ENCODE assay signal across 8 cellular contexts in the genomic region with DNA sequence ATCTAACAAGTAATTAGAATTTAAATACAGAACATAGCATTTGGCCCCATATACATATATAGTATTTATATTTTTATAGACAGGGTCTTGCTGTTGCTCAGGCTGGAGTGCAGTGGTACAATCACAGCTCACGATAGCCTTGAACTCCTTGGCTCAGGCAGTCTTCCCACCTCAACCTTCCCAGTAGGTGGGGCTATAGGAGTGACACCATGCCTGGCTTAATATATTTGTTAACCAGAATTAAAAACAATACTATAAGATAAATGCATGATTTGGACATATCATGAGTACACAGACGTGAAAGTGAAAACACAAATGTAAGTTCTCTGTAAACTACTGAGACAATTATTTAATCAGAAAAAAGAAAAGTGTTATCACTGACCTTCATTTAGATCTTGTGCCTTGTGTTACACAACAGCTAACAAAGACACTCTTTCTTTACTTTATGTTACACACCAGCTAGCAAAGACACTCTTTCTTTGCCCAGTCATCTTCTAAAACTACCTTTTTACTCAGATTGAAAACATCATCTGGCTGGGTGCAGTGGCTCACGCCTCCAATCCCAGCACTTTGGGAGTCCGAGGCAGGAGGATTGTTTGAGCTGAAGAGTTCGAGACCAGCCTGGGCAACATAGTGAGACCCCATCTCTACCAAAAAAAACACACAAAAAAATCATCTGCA. TPM values are rescaled to one million over a fixed set of nuclear protein-coding genes. Genes with fewer than 3 reads are reported as not detected.
DNase-seq lines count a peak whose midpoint lies in the region; ATAC-seq and TF ChIP-seq lines count a peak whose summit lies in the region.

No MANE protein-coding gene starts in this region.

- H3K27ac ChIP-seq in heart left ventricle (peak overlapping the region in 1 of 12 donors; percentile 85), spleen (peak overlapping the region in 1 of 8 donors; percentile 24)

- TF ChIP-seq CTCF in heart left ventricle (IDR thresholded peaks at IDR 0.05) (peak in 9 of 12 donors; percentile 13 to 44 (median 27)), foreskin fibroblast (IDR thresholded peaks at IDR 0.05; ENCODE audit: low read depth, low read length) (peak; percentile 32), spleen (IDR thresholded peaks at IDR 0.05 in 8 of 11, conservative IDR thresholded peaks at IDR 0.05 in 3 of 11) (peak in 7 of 11 experiments; percentile 29 to 80 (median 60))

- H3K9me3 ChIP-seq in heart left ventricle (no peaks in the 10 kb centered on the region), spleen (no peaks in the 10 kb centered on the region)

- ATAC-seq in heart left ventricle (peak in 1 of 4 donors; percentile 37), Right ventricle myocardium inferior (no peak)

- H3K27me3 ChIP-seq in heart left ventricle, result no peaks in the 10 kb centered on the region
- H3K27me3 ChIP-seq in spleen (replicated peaks in 1 of 7), result no peaks in the 10 kb centered on the region

- H3K4me1 ChIP-seq in heart left ventricle, result no peaks in the 10 kb centered on the region
- H3K4me1 ChIP-seq in spleen, result peaks cover 0 to 15% (median 0%) of the 10 kb centered on the region in 6 donors

- no peak for DNase-seq in heart left ventricle
- no peak for DNase-seq in Right ventricle myocardium inferior (ENCODE audit: missing footprints)
- DNase-seq in RKO (ENCODE audit: low spot score), result peak; percentile 18
- DNase-seq in foreskin fibroblast, result peak in 1 of 2 donors; percentile 46
- DNase-seq in spleen, result peak; percentile 21
- DNase-seq in NCI-H510A treated with DMSO at 0.1 percent for 48 hours (lab: John Stamatoyannopoulos, UW), result no peak
- DNase-seq in midbrain (lab: John Stamatoyannopoulos, UW), result no peak
- DNase-seq in NCI-H2081 treated with DMSO at 0.1 percent for 48 hours (lab: John Stamatoyannopoulos, UW), result no peak

- TF ChIP-seq POLR2A in heart left ventricle (IDR thresholded peaks at IDR 0.05), result no peak
- no peak for TF ChIP-seq POLR2A in spleen (IDR thresholded peaks at IDR 0.05)

- 71 to 87% (median 83%) methylated on average over 5 of the region's 5 CpGs for WGBS in heart left ventricle, 4 donors
- WGBS in spleen, 5 donors, result 87 to 91% (median 90%) methylated on average over 5 of the region's 5 CpGs

- intact Hi-C loops in heart left ventricle (cut with DNase I) (loop anchor here in 2 of 10 donors (5.0 to 10.0 kb wide), 2 partner anchors 131 to 134 kb away; no protein-coding TSS in a partner anchor), Right ventricle myocardium inferior (cut with DNase I) (no loop called here), spleen (cut with DNase I; ENCODE audit: low total_unique reads) (no loop called here)

- H3K36me3 ChIP-seq in heart left ventricle (peaks cover 0 to 95% (median 78%) of the 10 kb centered on the region in 9 donors), spleen (peaks cover 0 to 96% (median 71%) of the 10 kb centered on the region in 6 donors)

- H3K4me3 ChIP-seq in heart left ventricle (no peak overlapping the region), foreskin fibroblast (ENCODE audit: low read depth in 1 of 2, low read length in 2 of 2) (no peak overlapping the region), spleen (no peak overlapping the region)

RNA-seq across cellular contexts. Expression of a gene that starts 22.6 kb away (rescaled TPM):
- total RNA-seq in heart left ventricle (10 to 100 TPM; 35.4 to 48.4 (median 43.5) TPM), Right ventricle myocardium inferior (52.1 TPM), spleen (100 to 1,000 TPM in 1 of 7 donors, 10 to 100 TPM in 6; 63.9 to 113 (median 77.9) TPM)
- polyA plus RNA-seq in heart left ventricle (10 to 100 TPM; 72.4 to 78.5 TPM), spleen (100 to 1,000 TPM in 2 of 3 donors, 10 to 100 TPM in 1; 69.5 to 109 (median 105) TPM)

RNA-seq across cellular contexts. Expression of a gene that starts 30.2 kb away (rescaled TPM):
- total RNA-seq in heart left ventricle, result 1 to 10 TPM; 5.6 to 9.1 (median 6.6) TPM
- polyA plus RNA-seq in heart left ventricle, result 10 to 100 TPM in 1 of 2 donors, 1 to 10 TPM in 1; 4.8 to 18.0 TPM
- 7.8 TPM for total RNA-seq in Right ventricle myocardium inferior
- 10 to 100 TPM; 15.1 to 32.4 (median 22.9) TPM for total RNA-seq in spleen
- 10 to 100 TPM; 10.5 to 16.0 (median 12.0) TPM for polyA plus RNA-seq in spleen

Comparison
In these comparisons a context has a peak if more than half of its experiments do, and no peak if none do; other contexts are left out.
1. DNase-seq: peak in RKO (single experiment) and spleen (single experiment); none in heart left ventricle (0 of 5), Right ventricle myocardium inferior (single experiment), NCI-H510A treated with DMSO at 0.1 percent for 48 hours (single experiment), midbrain (single experiment) and NCI-H2081 treated with DMSO at 0.1 percent for 48 hours (single experiment).
2. Peak in every context shown above with its lines, with median percentiles within 50 percentile points of each other: CTCF ChIP-seq.